In the genomic region with DNA sequence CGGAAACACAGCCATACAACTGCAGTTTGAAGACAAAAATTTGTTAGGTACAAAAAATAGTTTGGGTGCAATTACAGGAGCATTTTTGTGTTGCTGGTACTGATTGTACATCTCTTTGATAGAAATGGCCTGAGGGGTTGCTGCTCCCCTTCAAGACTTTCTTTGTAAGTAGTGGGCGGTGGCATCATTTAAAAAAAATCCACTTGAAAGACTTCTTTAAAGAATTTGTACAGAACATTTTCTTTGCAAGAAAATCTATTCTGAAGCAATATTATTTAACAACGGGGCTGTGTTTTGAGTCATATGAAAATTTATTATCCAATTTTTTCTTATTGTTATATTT, we compare ENCODE assay signal across 11 cellular contexts.
A peak's percentile ranks its signal among the peaks of the same experiment; 100 is the strongest.
DNase-seq lines count a peak whose midpoint lies in the region; ATAC-seq, FAIRE-seq and TF ChIP-seq lines count a peak whose summit lies in the region.
"Had no signal": no experiment of that assay in that cellular context is flagged by ENCODE, and none has a peak within 500 bp of the region (broad histone marks: within the 10 kb centered on the region; RNA-seq: fewer than 3 reads in every experiment).

No MANE protein-coding gene starts in this region.

- no peaks in the 10 kb centered on the region for H3K79me2 ChIP-seq in endothelial cell of umbilical vein (ENCODE audit: control insufficient read depth, insufficient read depth, low read length)

- H3K9me3 Mint-ChIP-seq in nephron progenitor cell = peaks cover 7% of the 10 kb centered on the region
- H3K9me3 Mint-ChIP-seq in type B pancreatic cell = peaks cover 5% of the 10 kb centered on the region
- H3K9me3 Mint-ChIP-seq: memory B cell had no signal

- H3K36me3 ChIP-seq in cardiac muscle cell = no peaks in the 10 kb centered on the region
- no peaks in the 10 kb centered on the region for H3K36me3 ChIP-seq in endothelial cell of umbilical vein (ENCODE audit: control insufficient read depth in 2 of 2, extremely low read depth in 1 of 2, insufficient read depth in 2 of 2, low read length in 2 of 2)

- no peak for ATAC-seq in left cardiac atrium

- BruUV-seq in endothelial cell of umbilical vein (replicated peaks; lab: Mats Ljungman, UMichigan) = TSS peak; percentile 40

- H3K4me2 ChIP-seq in endothelial cell of umbilical vein (ENCODE audit: insufficient read depth, low read length) = peak overlapping the region; percentile 56

- POLR2A ChIA-PET in endothelial cell of umbilical vein (lab: Charles Lee) = no interaction called here

- H3K27ac ChIP-seq in cardiac muscle cell (peak overlapping the region; percentile 75), endothelial cell of umbilical vein (ENCODE audit: insufficient read depth, low read depth, low read length) (peak overlapping the region; percentile 99)

- H3K27me3 Mint-ChIP-seq in nephron progenitor cell (ENCODE audit: low read depth, poor library complexity) (peaks cover 8% of the 10 kb centered on the region), type B pancreatic cell (no peaks in the 10 kb centered on the region)

- H3K9me1 ChIP-seq in endothelial cell of umbilical vein (replicated peaks; ENCODE audit: control insufficient read depth, extremely low read depth, insufficient read depth, low read length) = no peaks in the 10 kb centered on the region

- CTCF ChIA-PET in endothelial cell of umbilical vein (lab: Charles Lee) = no interaction called here

- DNase-seq in cardiac muscle cell (ENCODE audit: low read depth in 1 of 2, low spot score in 1 of 2) (no peak), left cardiac atrium (no peak), endothelial cell of umbilical vein (ENCODE audit: low read depth, low spot score) (no peak), nephron progenitor cell (no peak), type B pancreatic cell (ENCODE audit: extremely low spot score, unreplicated experiment) (no peak), AG20443 (ENCODE audit: low spot score) (no peak), D341Med (ENCODE audit: low spot score) (no peak)
- DNase-seq in activated naive CD4-positive, alpha-beta T cell treated with anti-CD3 and anti-CD28 coated beads, Interleukin-2, amount 50 U/mL, for 16 hours = no peak
- DNase-seq: RPMI8226; stimulated activated CD4-positive, alpha-beta T cell treated with anti-CD3 and anti-CD28 coated beads, Interleukin-12 subunit alpha, Interleukin-12 subunit beta, amount 100 ng/mL, for 4 hours had no signal

- no peaks in the 10 kb centered on the region for H3K36me3 Mint-ChIP-seq in nephron progenitor cell (ENCODE audit: low read depth)
- H3K36me3 Mint-ChIP-seq in type B pancreatic cell = no peaks in the 10 kb centered on the region
- H3K36me3 Mint-ChIP-seq: memory B cell had no signal

- H3K27ac Mint-ChIP-seq in nephron progenitor cell (peak overlapping the region; percentile 69), type B pancreatic cell (peak overlapping the region; percentile 89)
- H3K27ac Mint-ChIP-seq: memory B cell had no signal

- H4K20me1 ChIP-seq in endothelial cell of umbilical vein (replicated peaks; ENCODE audit: control insufficient read depth, extremely low read depth, insufficient read depth, low read length) = no peaks in the 10 kb centered on the region

- H3K9me3 ChIP-seq in cardiac muscle cell (ENCODE audit: low read depth) = no peaks in the 10 kb centered on the region
- H3K9me3 ChIP-seq in endothelial cell of umbilical vein (replicated peaks; ENCODE audit: control insufficient read depth, insufficient read depth, low read length) = no peaks in the 10 kb centered on the region

- peak overlapping the region; percentile 72 for H3K4me3 Mint-ChIP-seq in nephron progenitor cell
- H3K4me3 Mint-ChIP-seq in type B pancreatic cell = peak overlapping the region; percentile 80
- H3K4me3 Mint-ChIP-seq: memory B cell had no signal

- dilution Hi-C loops in endothelial cell of umbilical vein (cut with MboI; ENCODE audit: extremely low pct_ligation_motif_present, low sequenced_read_pairs) = no loop called here

- no peak overlapping the region for H2AFZ ChIP-seq in endothelial cell of umbilical vein (ENCODE audit: low read depth, low read length)

- FAIRE-seq in endothelial cell of umbilical vein (lab: Jason Lieb, UNC) = no peak

- no peak for TF ChIP-seq CTCF in cardiac muscle cell (IDR thresholded peaks at IDR 0.05; ENCODE audit: low read depth, low read length)
- no peak for TF ChIP-seq CTCF in endothelial cell of umbilical vein (IDR thresholded peaks at IDR 0.05; ENCODE audit: extremely low read depth in 1 of 2, insufficient read depth in 1 of 2, low read depth in 1 of 2, low read length in 2 of 2)
- no peak for TF ChIP-seq CTCF in nephron progenitor cell (IDR thresholded peaks at IDR 0.05)
- no peak for TF ChIP-seq CTCF in type B pancreatic cell (conservative IDR thresholded peaks at IDR 0.05)

- H3K27me3 ChIP-seq in cardiac muscle cell = no peaks in the 10 kb centered on the region
- H3K27me3 ChIP-seq in endothelial cell of umbilical vein (ENCODE audit: control insufficient read depth in 2 of 2, insufficient read depth in 2 of 2, low read length in 2 of 2) = no peaks in the 10 kb centered on the region

- H3K4me1 ChIP-seq in cardiac muscle cell (ENCODE audit: low read depth) = peaks cover 35% of the 10 kb centered on the region
- peaks cover 63% of the 10 kb centered on the region for H3K4me1 ChIP-seq in endothelial cell of umbilical vein (ENCODE audit: control insufficient read depth, extremely low read depth, insufficient read depth, low read length)

- H3K4me3 ChIP-seq in cardiac muscle cell (no peak overlapping the region), endothelial cell of umbilical vein (replicated peaks in 1 of 3; ENCODE audit: insufficient read depth in 1 of 3, low read depth in 1 of 3, low read length in 3 of 3) (peak overlapping the region in 1 of 3 experiments; percentile 13)

- no peak for TF ChIP-seq POLR2A in endothelial cell of umbilical vein (IDR thresholded peaks at IDR 0.05; ENCODE audit: low read depth, low read length)

- peaks cover 50% of the 10 kb centered on the region for H3K4me1 Mint-ChIP-seq in nephron progenitor cell
- H3K4me1 Mint-ChIP-seq in type B pancreatic cell (ENCODE audit: unreplicated experiment) = peaks cover 16% of the 10 kb centered on the region
- H3K4me1 Mint-ChIP-seq: memory B cell had no signal

- H3K9ac ChIP-seq in endothelial cell of umbilical vein (replicated peaks; ENCODE audit: extremely low read depth, insufficient read depth, low read length) = peak overlapping the region; percentile 96

- intact Hi-C loops in left cardiac atrium (cut with DNase I) (loop anchor here (5.0 to 10.0 kb wide), 2 partner anchors 167 to 229 kb away; no protein-coding TSS in a partner anchor), endothelial cell of umbilical vein (cut with micrococcal nuclease) (loop anchor here (1.0 to 2.0 kb wide), 9 partner anchors 40 to 417 kb away; no protein-coding TSS in a partner anchor)

TF ChIP-seq in endothelial cell of umbilical vein, 7 proteins besides CTCF, POLR2A, EP300 and RAD21:
- TF ChIP-seq POLR2AphosphoS5 (IDR thresholded peaks at IDR 0.05; ENCODE audit: insufficient read depth, low read depth, low read length) (no peak), GATA2 (IDR thresholded peaks at IDR 0.05; ENCODE audit: insufficient read depth, insufficient read length, low read depth, low read length) (no peak), FOS (IDR thresholded peaks at IDR 0.05; ENCODE audit: borderline replicate concordance, insufficient read depth, low read length) (no peak), MYC (IDR thresholded peaks at IDR 0.05; ENCODE audit: low read depth, low read length) (no peak), JUN (IDR thresholded peaks at IDR 0.05; ENCODE audit: borderline replicate concordance, insufficient read depth, insufficient read length, low read depth) (no peak), EZH2 (IDR thresholded peaks at IDR 0.05; ENCODE audit: borderline replicate concordance, low read depth, low read length, severe bottlenecking) (no peak)
- TF ChIP-seq, protein P1, sequence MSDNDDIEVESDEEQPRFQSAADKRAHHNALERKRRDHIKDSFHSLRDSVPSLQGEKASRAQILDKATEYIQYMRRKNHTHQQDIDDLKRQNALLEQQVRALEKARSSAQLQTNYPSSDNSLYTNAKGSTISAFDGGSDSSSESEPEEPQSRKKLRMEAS (IDR thresholded peaks at IDR 0.05; ENCODE audit: insufficient read depth, insufficient read length) = no peak
